17 cellular contexts compared by ENCODE assay signal in the genomic region with DNA sequence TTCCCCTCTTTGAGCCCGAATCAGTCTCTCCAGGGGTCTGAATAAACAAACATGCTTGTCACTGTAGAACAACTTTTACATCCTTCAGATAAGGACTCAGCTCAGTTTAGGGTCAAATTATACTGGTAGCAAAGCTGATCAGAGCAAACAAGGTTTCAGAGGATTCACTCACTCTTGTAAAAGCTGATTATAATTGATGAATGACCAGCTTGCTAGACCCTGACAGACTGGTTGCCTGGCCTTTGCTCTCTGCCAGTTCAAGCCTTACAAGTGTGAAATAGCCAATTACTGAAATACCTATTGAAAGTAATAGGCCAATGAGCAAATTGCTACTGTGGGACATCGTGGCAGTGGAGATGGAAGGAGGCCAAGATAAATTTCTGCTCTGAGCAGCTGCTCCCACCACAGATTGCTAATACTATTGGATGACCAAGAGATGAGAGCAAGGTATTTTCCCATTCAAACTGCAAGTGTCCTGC.
DNase-seq lines count a peak whose midpoint lies in the region; ATAC-seq lines count a peak whose summit lies in the region.
"Had no signal": no experiment of that assay in that cellular context is flagged by ENCODE, and none has a peak within 500 bp of the region (broad histone marks: within the 10 kb centered on the region; RNA-seq: fewer than 3 reads in every experiment).

No MANE protein-coding gene starts in this region.

- DNase-seq in NCI-H510A treated with DMSO at 0.1 percent for 48 hours (lab: John Stamatoyannopoulos, UW) (peak; percentile 60), NCI-H510A (lab: John Stamatoyannopoulos, UW) (no peak), NCI-H82 (lab: John Stamatoyannopoulos, UW) (peak; percentile 99), iPS-NIHi7 (ENCODE audit: extremely low spot score) (peak; percentile 12), HCEC 1CT (no peak)
- DNase-seq: activated CD4-positive, alpha-beta T cell treated with anti-CD3 and anti-CD28 coated beads for 36 hours; activated naive CD4-positive, alpha-beta T cell; erythroblast; naive thymus-derived CD8-positive, alpha-beta T cell; stimulated activated naive CD4-positive, alpha-beta T cell treated with Interleukin-2 at 50 U/mL for 16 hours; T1000; upper lobe of left lung had no signal

- ATAC-seq in HG02798 (IDR thresholded peaks at IDR 0.05; ENCODE audit: poor library complexity, unreplicated experiment), result no peak
- ATAC-seq in GM21526 (IDR thresholded peaks at IDR 0.05; ENCODE audit: low FRiP score, unreplicated experiment), result no peak
- no peak for ATAC-seq in HG02852 (IDR thresholded peaks at IDR 0.05; ENCODE audit: unreplicated experiment)
- ATAC-seq: A549; activated CD4-positive, alpha-beta T cell treated with anti-CD3 and anti-CD28 coated beads for 36 hours; gastroesophageal sphincter; naive thymus-derived CD8-positive, alpha-beta T cell had no signal

Comparison
In these comparisons a context has a peak if more than half of its experiments do, and no peak if none do; other contexts are left out.
1. DNase-seq: peak in NCI-H510A treated with DMSO at 0.1 percent for 48 hours (single experiment), NCI-H82 (single experiment) and iPS-NIHi7 (single experiment); none in NCI-H510A (single experiment) and HCEC 1CT (single experiment).